Comparison of ENCODE assay signal across 1 cellular context in the genomic region with DNA sequence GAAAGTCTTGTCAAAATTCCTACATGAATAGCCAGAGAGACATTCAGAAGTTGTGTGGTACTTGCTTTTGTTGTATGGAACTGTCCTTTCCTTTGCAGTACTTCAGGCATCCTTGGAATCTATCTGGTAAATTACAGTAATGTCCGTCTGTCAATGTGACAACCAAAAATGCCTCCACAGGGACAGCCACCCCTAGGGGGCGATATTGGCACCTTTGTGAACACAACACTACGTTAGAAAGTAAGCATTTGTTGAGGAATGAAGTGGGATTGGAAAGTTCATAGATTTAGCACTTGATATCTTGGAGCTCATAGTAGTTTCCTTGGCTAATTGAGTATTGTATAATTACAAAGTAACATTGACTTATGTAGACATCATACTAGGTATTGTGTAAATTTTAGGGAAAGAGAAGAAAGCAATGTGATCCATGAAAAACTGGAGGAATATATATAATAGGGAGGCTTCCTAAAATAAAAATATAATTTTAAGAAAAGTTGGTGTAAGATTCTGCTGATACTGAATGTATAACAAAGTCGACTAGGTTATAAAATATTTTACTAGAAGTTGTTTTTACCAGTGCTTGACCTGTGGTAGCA.
TF ChIP-seq lines count a peak whose summit lies in the region.

No MANE protein-coding gene starts in this region.

TF ChIP-seq in HCT116, 20 proteins besides CTCF, POLR2A, EP300 and RAD21 (continued from another document):
- no peak for TF ChIP-seq ATF3 (IDR thresholded peaks at IDR 0.05)
- no peak for TF ChIP-seq CEBPB (IDR thresholded peaks at IDR 0.05; ENCODE audit: low read depth)
- TF ChIP-seq YY1 (IDR thresholded peaks at IDR 0.05; ENCODE audit: extremely low read depth, insufficient replicate concordance, low read depth, low read length), result peak; percentile 64
- TF ChIP-seq POLR2AphosphoS5 (IDR thresholded peaks at IDR 0.05; ENCODE audit: low read depth, low read length), result no peak
- TF ChIP-seq CBX3 (IDR thresholded peaks at IDR 0.05; ENCODE audit: low read depth), result 0 out of 2 replicates have a peak, but pooled peaks have one; percentile 26
- TF ChIP-seq ELF1 (IDR thresholded peaks at IDR 0.05; ENCODE audit: borderline replicate concordance, low read depth), result no peak
